ENCODE assay signal across 8 cellular contexts in genomic region chr19:54162241-54162805, GRCh38. TPM values are rescaled to one million over a fixed set of nuclear protein-coding genes. Genes with fewer than 3 reads are reported as not detected.
DNase-seq lines count a peak whose midpoint lies in the region; ATAC-seq and TF ChIP-seq lines count a peak whose summit lies in the region.

No MANE protein-coding gene starts in this region.

- TF ChIP-seq CTCF in DND-41 (IDR thresholded peaks at IDR 0.05; ENCODE audit: borderline replicate concordance, extremely low read depth, low read length, poor library complexity, severe bottlenecking) (no peak), choroid plexus epithelial cell (conservative IDR thresholded peaks at IDR 0.05; ENCODE audit: low read depth, low read length) (no peak), left lung (IDR thresholded peaks at IDR 0.05) (no peak)

- H3K27ac ChIP-seq in DND-41 (ENCODE audit: low read length) (peak overlapping the region; percentile 82), left lung (peak overlapping the region; percentile 4 to 83)

- DNase-seq in DND-41: peak; percentile 88
- peak; percentile 47 to 67 for DNase-seq in NCI-H1930 (lab: John Stamatoyannopoulos, UW)
- peak; percentile 71 to 73 for DNase-seq in activated CD4-positive, alpha-beta T cell treated with anti-CD3 and anti-CD28 coated beads for 24 hours (ENCODE audit: low read depth in 2 of 2)
- peak; percentile 76 for DNase-seq in choroid plexus epithelial cell (ENCODE audit: low read depth)
- peak; percentile 89 to 95 for DNase-seq in left lung
- peak; percentile 83 for DNase-seq in stimulated activated CD4-positive, alpha-beta T cell treated with anti-CD3 and anti-CD28 coated beads, Interleukin-4, amount 100 ng/mL, for 24 hours
- DNase-seq in NCI-H510A treated with DMSO at 0.1 percent for 48 hours (lab: John Stamatoyannopoulos, UW): no peak

- peak; percentile 29 for ATAC-seq in DND-41 (ENCODE audit: insufficient read depth, low read depth)
- peak; percentile 61 for ATAC-seq in left lung
- no peak for ATAC-seq in GM21737 (IDR thresholded peaks at IDR 0.05; ENCODE audit: unreplicated experiment)

- H3K27me3 ChIP-seq in DND-41 (ENCODE audit: insufficient read depth, low read length, poor library complexity) (no peaks in the 10 kb centered on the region), left lung (peaks cover 0 to 9% of the 10 kb centered on the region in 2 donors)

- H3K4me2 ChIP-seq in DND-41 (ENCODE audit: insufficient read depth, low read length): peak overlapping the region; percentile 100

- peak overlapping the region; percentile 59 for H3K9ac ChIP-seq in DND-41 (ENCODE audit: low read depth, low read length)

- H3K9me3 ChIP-seq in DND-41 (ENCODE audit: insufficient read depth, low read length, severe bottlenecking) (no peaks in the 10 kb centered on the region), left lung (no peaks in the 10 kb centered on the region)

- H3K4me1 ChIP-seq in DND-41 (ENCODE audit: insufficient read depth, low read length) (peaks cover 57% of the 10 kb centered on the region), left lung (peaks cover 31 to 69% of the 10 kb centered on the region in 2 donors)

- H3K36me3 ChIP-seq in DND-41 (ENCODE audit: insufficient read depth, low read length) (peaks cover 12% of the 10 kb centered on the region), left lung (peaks cover 0 to 9% of the 10 kb centered on the region in 2 donors)

- intact Hi-C loops in left lung (cut with DNase I): no loop called here

- peak overlapping the region; percentile 90 for H2AFZ ChIP-seq in DND-41 (ENCODE audit: low read depth, low read length)

- H3K4me3 ChIP-seq in DND-41 (ENCODE audit: low read depth in 1 of 2, low read length in 2 of 2) (peak overlapping the region; percentile 23 to 88; a peak in 3 of 4 replicates), choroid plexus epithelial cell (ENCODE audit: low read depth, low read length) (peak overlapping the region; percentile 61), left lung (peak overlapping the region; percentile 25 to 50)

- H3K79me2 ChIP-seq in DND-41 (ENCODE audit: insufficient read depth, low read length): peaks cover 35% of the 10 kb centered on the region

- peaks cover 19% of the 10 kb centered on the region for H4K20me1 ChIP-seq in DND-41 (ENCODE audit: insufficient read depth, low read length)

RNA-seq across cellular contexts. Expression of gene LENG1, which starts 2.8 kb away (rescaled TPM):
- 1 to 10 TPM; 5.4 to 6.5 TPM for total RNA-seq in left lung

RNA-seq across cellular contexts. Expression of gene TMC4, which starts 10.6 kb away (rescaled TPM):
- total RNA-seq in left lung: 10 to 100 TPM; 45.3 to 74.0 TPM

RNA-seq across cellular contexts. Expression of gene CNOT3, which starts 24.8 kb away (rescaled TPM):
- 10 to 100 TPM; 35.2 to 46.0 TPM for total RNA-seq in left lung

RNA-seq across cellular contexts. Expression of gene MBOAT7, which starts 27.1 kb away (rescaled TPM):
- 100 to 1,000 TPM in 1 of 2 donors, 10 to 100 TPM in 1; 98.5 to 102 TPM for total RNA-seq in left lung

RNA-seq across cellular contexts. Expression of gene TSEN34, which starts 28.8 kb away (rescaled TPM):
- total RNA-seq in left lung: 10 to 100 TPM; 32.2 to 34.4 TPM
